ENCODE assay signal across 1 cellular context in genomic region chr1:64948905-64949833, GRCh38.
TF ChIP-seq lines count a peak whose summit lies in the region.

No MANE protein-coding gene starts in this region.

TF ChIP-seq in GM23338, 12 proteins besides CTCF, POLR2A, EP300 and RAD21 (continued from another document):
- TF ChIP-seq ZNF462 (CRISPR knock-in tag; IDR thresholded peaks at IDR 0.05) (no peak), POLR2AphosphoS5 (IDR thresholded peaks at IDR 0.05; ENCODE audit: low read depth) (no peak), EZH2phosphoT487 (IDR thresholded peaks at IDR 0.05; ENCODE audit: unreplicated experiment) (no peak), ETS1 (IDR thresholded peaks at IDR 0.05) (no peak), ZNF331 (CRISPR knock-in tag; IDR thresholded peaks at IDR 0.05; ENCODE audit: low read depth) (no peak), EZH2 (IDR thresholded peaks at IDR 0.05; ENCODE audit: low read depth, unreplicated experiment) (no peak), ZNF114 (CRISPR knock-in tag; IDR thresholded peaks at IDR 0.05) (no peak), JUNB (IDR thresholded peaks at IDR 0.05; ENCODE audit: unreplicated experiment) (no peak), CREB1 (CRISPR knock-in tag; IDR thresholded peaks at IDR 0.05; ENCODE audit: low read depth) (no peak)
- TF ChIP-seq, protein P1, sequence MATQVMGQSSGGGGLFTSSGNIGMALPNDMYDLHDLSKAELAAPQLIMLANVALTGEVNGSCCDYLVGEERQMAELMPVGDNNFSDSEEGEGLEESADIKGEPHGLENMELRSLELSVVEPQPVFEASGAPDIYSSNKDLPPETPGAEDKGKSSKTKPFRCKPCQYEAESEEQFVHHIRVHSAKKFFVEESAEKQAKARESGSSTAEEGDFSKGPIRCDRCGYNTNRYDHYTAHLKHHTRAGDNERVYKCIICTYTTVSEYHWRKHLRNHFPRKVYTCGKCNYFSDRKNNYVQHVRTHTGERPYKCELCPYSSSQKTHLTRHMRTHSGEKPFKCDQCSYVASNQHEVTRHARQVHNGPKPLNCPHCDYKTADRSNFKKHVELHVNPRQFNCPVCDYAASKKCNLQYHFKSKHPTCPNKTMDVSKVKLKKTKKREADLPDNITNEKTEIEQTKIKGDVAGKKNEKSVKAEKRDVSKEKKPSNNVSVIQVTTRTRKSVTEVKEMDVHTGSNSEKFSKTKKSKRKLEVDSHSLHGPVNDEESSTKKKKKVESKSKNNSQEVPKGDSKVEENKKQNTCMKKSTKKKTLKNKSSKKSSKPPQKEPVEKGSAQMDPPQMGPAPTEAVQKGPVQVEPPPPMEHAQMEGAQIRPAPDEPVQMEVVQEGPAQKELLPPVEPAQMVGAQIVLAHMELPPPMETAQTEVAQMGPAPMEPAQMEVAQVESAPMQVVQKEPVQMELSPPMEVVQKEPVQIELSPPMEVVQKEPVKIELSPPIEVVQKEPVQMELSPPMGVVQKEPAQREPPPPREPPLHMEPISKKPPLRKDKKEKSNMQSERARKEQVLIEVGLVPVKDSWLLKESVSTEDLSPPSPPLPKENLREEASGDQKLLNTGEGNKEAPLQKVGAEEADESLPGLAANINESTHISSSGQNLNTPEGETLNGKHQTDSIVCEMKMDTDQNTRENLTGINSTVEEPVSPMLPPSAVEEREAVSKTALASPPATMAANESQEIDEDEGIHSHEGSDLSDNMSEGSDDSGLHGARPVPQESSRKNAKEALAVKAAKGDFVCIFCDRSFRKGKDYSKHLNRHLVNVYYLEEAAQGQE (IDR thresholded peaks at IDR 0.05; ENCODE audit: unreplicated experiment), result no peak
TF ChIP-seq in GM23338: peak in this region for 0.
